ENCODE assay signal across 22 cellular contexts in genomic region chr10:52379287-52379686, GRCh38.
"Had no signal": no experiment of that assay in that cellular context is flagged by ENCODE, and none has a peak within 500 bp of the region (broad histone marks: within the 10 kb centered on the region; RNA-seq: fewer than 3 reads in every experiment).

No MANE protein-coding gene starts in this region.

- H3K4me1 Mint-ChIP-seq: activated naive CD4-positive, alpha-beta T cell treated with anti-CD3 and anti-CD28 coated beads, Interleukin-2, amount 50 U/mL, for 24 hours; central memory CD8-positive, alpha-beta T cell; immature natural killer cell had no signal

- H3K27me3 ChIP-seq: neutrophil, pancreas, right atrium auricular region, upper lobe of right lung had no signal

- H3K4me3 Mint-ChIP-seq: activated CD8-positive, alpha-beta T cell treated with anti-CD3 and anti-CD28 coated beads, Interleukin-2, amount 10 ng/mL, durations not matched to agents 7 days and 5 days; activated naive CD4-positive, alpha-beta T cell treated with anti-CD3 and anti-CD28 coated beads, Interleukin-2, amount 50 U/mL, for 24 hours; activated T-helper 1 cell treated with anti-CD3 and anti-CD28 coated beads, Interleukin-12 subunit alpha, Interleukin-12 subunit beta, Interleukin-2, Interleukin-4 antibody, amounts not matched to agents 30 ng/mL and 10 ng/mL and 1 ng/mL, durations not matched to agents 14 hours and 24 hours and 36 hours; central memory CD8-positive, alpha-beta T cell; immature natural killer cell; natural killer cell treated with Interleukin-12 subunit alpha and Interleukin-12 subunit beta and Interleukin-15 and Interleukin-18, amount 100 ng/mL, for 72 hours had no signal

- H3K4me1 ChIP-seq: left ventricle myocardium inferior, psoas muscle, right atrium auricular region, upper lobe of right lung had no signal

- H3K4me3 ChIP-seq: left ventricle myocardium inferior, pancreas, psoas muscle, right atrium auricular region, upper lobe of right lung had no signal

- ATAC-seq: activated CD8-positive, alpha-beta T cell treated with anti-CD3 and anti-CD28 coated beads, Interleukin-2, amount 10 ng/mL, durations not matched to agents 7 days and 5 days; esophagus mucosa; natural killer cell treated with Interleukin-12 subunit alpha and Interleukin-12 subunit beta and Interleukin-15 and Interleukin-18, amount 100 ng/mL, for 72 hours; pancreas; psoas muscle; upper lobe of right lung had no signal

- DNase-seq: activated CD4-positive, alpha-beta T cell treated with anti-CD3 and anti-CD28 coated beads for 1 hour; activated CD4-positive, alpha-beta T cell treated with anti-CD3 and anti-CD28 coated beads, Interleukin-2, amount 50 U/mL, for 1 hour; activated CD8-positive, alpha-beta T cell treated with anti-CD3 and anti-CD28 coated beads, Interleukin-2, amount 10 ng/mL, durations not matched to agents 7 days and 5 days; activated gamma-delta T cell treated with Interleukin-2 at 50 U/mL for 16 hours; aorta; effector memory CD4-positive, alpha-beta T cell; foreskin melanocyte; immature natural killer cell; kidney glomerular epithelial cell; left ventricle myocardium inferior; pancreas; psoas muscle; stimulated activated CD4-positive, alpha-beta T cell treated with anti-CD3 and anti-CD28 coated beads, Interleukin-4, amount 100 ng/mL, for 24 hours; stimulated activated naive CD4-positive, alpha-beta T cell treated with Interleukin-2 at 50 U/mL for 16 hours; upper lobe of right lung had no signal

- H3K36me3 ChIP-seq: left ventricle myocardium inferior, neutrophil, pancreas, right atrium auricular region, upper lobe of right lung had no signal

- H3K36me3 Mint-ChIP-seq: activated naive CD4-positive, alpha-beta T cell treated with anti-CD3 and anti-CD28 coated beads, Interleukin-2, amount 50 U/mL, for 24 hours; immature natural killer cell had no signal

- H3K27ac ChIP-seq: left ventricle myocardium inferior, neutrophil, pancreas, psoas muscle, right atrium auricular region, upper lobe of right lung had no signal

- H3K27me3 Mint-ChIP-seq: activated naive CD4-positive, alpha-beta T cell treated with anti-CD3 and anti-CD28 coated beads, Interleukin-2, amount 50 U/mL, for 24 hours; central memory CD8-positive, alpha-beta T cell had no signal

- H3K27ac Mint-ChIP-seq: activated CD8-positive, alpha-beta T cell treated with anti-CD3 and anti-CD28 coated beads, Interleukin-2, amount 10 ng/mL, durations not matched to agents 7 days and 5 days; activated naive CD4-positive, alpha-beta T cell treated with anti-CD3 and anti-CD28 coated beads, Interleukin-2, amount 50 U/mL, for 24 hours; activated T-helper 1 cell treated with anti-CD3 and anti-CD28 coated beads, Interleukin-12 subunit alpha, Interleukin-12 subunit beta, Interleukin-2, Interleukin-4 antibody, amounts not matched to agents 30 ng/mL and 10 ng/mL and 1 ng/mL, durations not matched to agents 14 hours and 24 hours and 36 hours; immature natural killer cell; natural killer cell treated with Interleukin-12 subunit alpha and Interleukin-12 subunit beta and Interleukin-15 and Interleukin-18, amount 100 ng/mL, for 72 hours had no signal

- H3K9me3 Mint-ChIP-seq: activated naive CD4-positive, alpha-beta T cell treated with anti-CD3 and anti-CD28 coated beads, Interleukin-2, amount 50 U/mL, for 24 hours; central memory CD8-positive, alpha-beta T cell had no signal

- H3K9me3 ChIP-seq: neutrophil, pancreas, psoas muscle, right atrium auricular region, upper lobe of right lung had no signal
